In the genomic region with DNA sequence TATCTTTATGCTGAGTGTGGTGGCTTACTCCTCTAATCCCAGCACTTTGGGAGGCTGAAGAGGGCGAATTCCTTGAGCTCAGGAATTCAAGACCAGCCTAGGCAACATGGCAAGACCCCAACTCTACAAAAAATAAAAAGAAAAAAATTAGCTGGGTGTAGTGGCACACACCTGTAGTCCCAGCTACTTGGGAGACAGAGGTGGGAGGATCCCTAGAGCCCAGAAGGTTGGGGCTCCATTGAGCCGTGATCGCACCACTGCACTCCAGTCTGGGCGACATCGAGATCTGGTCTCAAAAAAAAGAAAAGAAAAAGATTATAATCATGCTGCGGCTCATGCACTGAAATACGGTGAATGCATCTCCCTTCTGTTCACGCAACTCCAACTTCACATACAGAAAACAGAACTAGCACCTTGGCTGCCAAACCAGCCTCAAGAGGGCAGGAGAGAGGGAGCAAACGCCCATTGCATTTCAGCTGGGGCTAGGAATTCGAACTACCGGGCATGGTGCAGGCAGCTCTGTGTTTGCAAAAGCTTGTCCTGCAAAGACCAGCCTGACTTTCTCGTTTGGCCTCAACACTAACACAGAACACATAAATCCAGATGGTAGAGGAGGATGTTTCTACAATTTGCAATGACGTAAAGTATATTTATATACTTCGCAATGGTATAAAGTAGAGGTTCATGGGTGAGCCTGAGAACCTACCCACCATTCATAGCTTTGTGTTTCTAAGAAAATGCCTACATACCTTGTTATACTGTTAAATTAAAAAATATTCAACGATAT, we compare ENCODE assay signal across 8 cellular contexts. TPM values are rescaled to one million over a fixed set of nuclear protein-coding genes. Genes with fewer than 3 reads are reported as not detected.
A peak's percentile ranks its signal among the peaks of the same experiment; 100 is the strongest.
DNase-seq lines count a peak whose midpoint lies in the region; ATAC-seq and TF ChIP-seq lines count a peak whose summit lies in the region.

No MANE protein-coding gene starts in this region.

- intact Hi-C loops in HCT116 (cut with micrococcal nuclease) (no loop called here), OCI-LY7 (cut with micrococcal nuclease; ENCODE audit: unreplicated experiment) (loop anchor here (5.0 to 10.0 kb wide), 3 partner anchors 101 to 184 kb away; no protein-coding TSS in a partner anchor), upper lobe of right lung (cut with DNase I) (no loop called here)

- H3K36me3 Mint-ChIP-seq in activated T-cell treated with anti-CD3 and anti-CD28 coated beads, Interleukin-2, amount 50 U/mL, for 72 hours (ENCODE audit: insufficient read depth in 2 of 2) = no peaks in the 10 kb centered on the region
- no peaks in the 10 kb centered on the region for H3K36me3 Mint-ChIP-seq in neural crest cell (ENCODE audit: low read depth)

- no peaks in the 10 kb centered on the region for H4K20me1 ChIP-seq in HCT116 (ENCODE audit: insufficient read depth)
- H4K20me1 ChIP-seq in OCI-LY7 (ENCODE audit: insufficient read depth, low read length) = no peaks in the 10 kb centered on the region

- H3K9me2 ChIP-seq in HCT116 (ENCODE audit: insufficient read depth) (no peaks in the 10 kb centered on the region), OCI-LY7 (ENCODE audit: insufficient read depth, low read length) (no peaks in the 10 kb centered on the region)

- peak overlapping the region; percentile 45 for H2AFZ ChIP-seq in HCT116 (ENCODE audit: low read depth, low read length, poor library complexity, severe bottlenecking)
- no peak overlapping the region for H2AFZ ChIP-seq in OCI-LY7 (ENCODE audit: low read length)

- H3K79me2 ChIP-seq in HCT116 (ENCODE audit: insufficient read depth, low read length) (no peaks in the 10 kb centered on the region), OCI-LY7 (ENCODE audit: insufficient read depth, low read depth, low read length) (no peaks in the 10 kb centered on the region)

- TF ChIP-seq CTCF in BJ (IDR thresholded peaks at IDR 0.05; ENCODE audit: insufficient read depth, low read depth, low read length) (peak; percentile 93), HCT116 (IDR thresholded peaks at IDR 0.05 in 2 of 3, conservative IDR thresholded peaks at IDR 0.05 in 1 of 3; ENCODE audit: borderline replicate concordance in 1 of 3, insufficient read depth in 1 of 3, low read depth in 2 of 3, low read length in 2 of 3) (peak; percentile 64 to 93 (median 81)), OCI-LY7 (conservative IDR thresholded peaks at IDR 0.05; ENCODE audit: low read length) (peak; percentile 92), fibroblast of mammary gland (conservative IDR thresholded peaks at IDR 0.05; ENCODE audit: control insufficient read depth, insufficient read depth, low read depth, low read length) (peak; percentile 75), neural crest cell (conservative IDR thresholded peaks at IDR 0.05) (peak; percentile 81), upper lobe of right lung (IDR thresholded peaks at IDR 0.05) (peak; percentile 76)

- POLR2A ChIA-PET in BJ (lab: Charles Lee) = interaction anchor here (0.6 to 1.2 kb wide), 3 partner anchors 24 to 176 kb away, joined by 4 to 5 read pairs (median 4); a partner anchor contains a TSS
- POLR2A ChIA-PET in HCT116 (lab: Charles Lee) = interaction anchor here (0.9 to 2.6 kb wide), 4 partner anchors 9 to 24 kb away, joined by 3 to 35 read pairs (median 6); a partner anchor contains a TSS
- POLR2A ChIA-PET in OCI-LY7 (lab: Charles Lee) = interaction anchor here (0.6 to 2.5 kb wide), 3 partner anchors 12 to 122 kb away, joined by 3 to 12 read pairs (median 4); no protein-coding TSS in a partner anchor

- RAD21 ChIA-PET in HCT116 (lab: Charles Lee; ENCODE audit: low non-redundant PET in 1 of 2, low total read pairs in 2 of 2, uncharacterized antibody in 2 of 2, unreplicated experiment in 2 of 2) = interaction anchor here in 1 of 2 experiments (1.0 kb wide), 1 partner anchor 12 kb away, joined by 3 read pairs; no protein-coding TSS in a partner anchor

- TF ChIP-seq RAD21 in HCT116 (IDR thresholded peaks at IDR 0.05; ENCODE audit: low read depth) = peak; percentile 62

- peak; percentile 97 for ATAC-seq in HCT116
- peak; percentile 65 to 66 for ATAC-seq in activated T-cell treated with anti-CD3 and anti-CD28 coated beads, Interleukin-2, amount 50 U/mL, for 72 hours (replicated peaks in 1 of 2)
- ATAC-seq in upper lobe of right lung = peak; percentile 95
- no peak for ATAC-seq in GM21528 (IDR thresholded peaks at IDR 0.05; ENCODE audit: low FRiP score, unreplicated experiment)

- H3K4me2 ChIP-seq in HCT116 (ENCODE audit: low read length) = peak overlapping the region; percentile 67
- H3K4me2 ChIP-seq in OCI-LY7 (ENCODE audit: low read length) = no peak overlapping the region

- no peak overlapping the region for H3K27ac Mint-ChIP-seq in activated T-cell treated with anti-CD3 and anti-CD28 coated beads, Interleukin-2, amount 50 U/mL, for 72 hours
- no peak overlapping the region for H3K27ac Mint-ChIP-seq in neural crest cell (ENCODE audit: unreplicated experiment)

- H3K27ac ChIP-seq in HCT116 (ENCODE audit: low read depth, low read length) (no peak overlapping the region), OCI-LY7 (ENCODE audit: low read depth, low read length, poor library complexity, severe bottlenecking) (no peak overlapping the region), upper lobe of right lung (no peak overlapping the region)

- CTCF ChIA-PET in BJ (lab: Yijun Ruan, JAX) (interaction anchor here (0.6 to 3.7 kb wide), 36 partner anchors 8 to 187 kb away, joined by 3 to 36 read pairs (median 4); a partner anchor contains a TSS), HCT116 (lab: Charles Lee) (interaction anchor here (0.6 to 3.3 kb wide), 14 partner anchors 9 to 294 kb away, joined by 3 to 49 read pairs (median 4); a partner anchor contains a TSS), OCI-LY7 (lab: Charles Lee; ENCODE audit: unreplicated experiment) (interaction anchor here (1.0 kb wide), 1 partner anchor 185 kb away, joined by 3 read pairs; no protein-coding TSS in a partner anchor)

- no peak overlapping the region for H3K4me3 Mint-ChIP-seq in activated T-cell treated with anti-CD3 and anti-CD28 coated beads, Interleukin-2, amount 50 U/mL, for 72 hours
- peak overlapping the region; percentile 38 for H3K4me3 Mint-ChIP-seq in neural crest cell

- no peak overlapping the region for H3K9ac ChIP-seq in HCT116 (ENCODE audit: low read length)

- no peak for TF ChIP-seq POLR2A in HCT116 (IDR thresholded peaks at IDR 0.05; ENCODE audit: borderline replicate concordance, extremely low read depth, insufficient read depth, insufficient read length)

- no peak overlapping the region for H3K4me3 ChIP-seq in BJ (ENCODE audit: low read depth, low read length)
- H3K4me3 ChIP-seq in HCT116 (replicated peaks in 1 of 2; ENCODE audit: low read depth in 1 of 2, low read length in 2 of 2) = peak overlapping the region in 1 of 2 experiments; percentile 37; a peak in 1 of 4 replicates
- no peak overlapping the region for H3K4me3 ChIP-seq in OCI-LY7 (ENCODE audit: low read depth, low read length, poor library complexity, severe bottlenecking)
- no peak overlapping the region for H3K4me3 ChIP-seq in fibroblast of mammary gland (ENCODE audit: control insufficient read depth, low read depth, low read length)
- H3K4me3 ChIP-seq in upper lobe of right lung = no peak overlapping the region

- DNase-seq in BJ (ENCODE audit: low read depth) = no peak
- peak; percentile 36 for DNase-seq in HCT116 (ENCODE audit: low read depth, low spot score)
- peak; percentile 69 for DNase-seq in OCI-LY7 (ENCODE audit: low spot score)
- DNase-seq in activated T-cell treated with anti-CD3 and anti-CD28 coated beads, Interleukin-2, amount 50 U/mL, for 72 hours = peak; percentile 48 to 52
- peak; percentile 45 for DNase-seq in fibroblast of mammary gland (ENCODE audit: low read depth)
- peak; percentile 62 for DNase-seq in neural crest cell (ENCODE audit: low read depth, low spot score)
- peak; percentile 74 for DNase-seq in upper lobe of right lung

- H3K9me3 Mint-ChIP-seq in activated T-cell treated with anti-CD3 and anti-CD28 coated beads, Interleukin-2, amount 50 U/mL, for 72 hours = no peaks in the 10 kb centered on the region
- no peaks in the 10 kb centered on the region for H3K9me3 Mint-ChIP-seq in neural crest cell

- BruUV-seq in HCT116 (replicated peaks; lab: Mats Ljungman, UMichigan) = no TSS peak
- no TSS peak for BruUV-seq in OCI-LY7 (replicated peaks; lab: Mats Ljungman, UMichigan)

- H3K4me1 ChIP-seq in HCT116 (ENCODE audit: control insufficient read depth in 1 of 2, insufficient read depth in 2 of 2, low read length in 2 of 2) = peaks cover 12% of the 10 kb centered on the region in 2 experiments; a peak in 3 of 4 replicates
- peaks cover 5% of the 10 kb centered on the region for H3K4me1 ChIP-seq in OCI-LY7 (ENCODE audit: insufficient read depth, low read length, poor library complexity, severe bottlenecking)
- H3K4me1 ChIP-seq in upper lobe of right lung = no peaks in the 10 kb centered on the region

- H3K4me1 Mint-ChIP-seq in activated T-cell treated with anti-CD3 and anti-CD28 coated beads, Interleukin-2, amount 50 U/mL, for 72 hours (ENCODE audit: low read depth) = peaks cover 8% of the 10 kb centered on the region
- peaks cover 5% of the 10 kb centered on the region for H3K4me1 Mint-ChIP-seq in neural crest cell

- H3K36me3 ChIP-seq in BJ (ENCODE audit: control insufficient read depth, insufficient read depth, low read length) (no peaks in the 10 kb centered on the region), HCT116 (ENCODE audit: control insufficient read depth in 1 of 2, insufficient read depth in 2 of 2, low read length in 2 of 2) (no peaks in the 10 kb centered on the region), OCI-LY7 (ENCODE audit: insufficient read depth, low read length) (no peaks in the 10 kb centered on the region), upper lobe of right lung (no peaks in the 10 kb centered on the region)

- H3K27me3 ChIP-seq in BJ (ENCODE audit: control insufficient read depth, insufficient read depth, low read length) (no peaks in the 10 kb centered on the region), HCT116 (ENCODE audit: insufficient read depth, low read length) (no peaks in the 10 kb centered on the region), upper lobe of right lung (no peaks in the 10 kb centered on the region)

- H3K9me3 ChIP-seq in HCT116 (ENCODE audit: control insufficient read depth in 1 of 2, insufficient read depth in 1 of 2, low read depth in 1 of 2, low read length in 2 of 2) (no peaks in the 10 kb centered on the region), OCI-LY7 (ENCODE audit: low read length) (no peaks in the 10 kb centered on the region), upper lobe of right lung (no peaks in the 10 kb centered on the region)

- peaks cover 15% of the 10 kb centered on the region for H3K27me3 Mint-ChIP-seq in activated T-cell treated with anti-CD3 and anti-CD28 coated beads, Interleukin-2, amount 50 U/mL, for 72 hours (ENCODE audit: low read depth)
- H3K27me3 Mint-ChIP-seq in neural crest cell (ENCODE audit: low read depth) = peaks cover 11% of the 10 kb centered on the region

RNA-seq across cellular contexts. Expression of a gene that starts 6.3 kb away (rescaled TPM):
- polyA plus RNA-seq in BJ (2011; rRNA removed) = 44.4 and 65.6 TPM in 2 replicates
- polyA minus RNA-seq in BJ (2011; rRNA and poly(A)+ RNA removed) = 13.8 and 16.7 TPM in 2 replicates
- 20.7 TPM for total RNA-seq in HCT116 (2021; ENCODE audit: unreplicated experiment)
- 31.1 and 42.6 TPM in 2 replicates for polyA plus RNA-seq in HCT116 (2012)
- total RNA-seq in OCI-LY7 (2014; rRNA removed; shearing (Covaris generic)) = 9.0 and 10.2 TPM in 2 replicates
- 22.5 and 23.3 TPM in 2 replicates for total RNA-seq in OCI-LY7 (2022)
- total RNA-seq in activated T-cell treated with anti-CD3 and anti-CD28 coated beads, Interleukin-2, amount 50 U/mL, for 72 hours = 1 to 10 TPM; 4.4 to 5.3 TPM
- total RNA-seq in neural crest cell = 30.0 and 30.4 TPM in 2 replicates
- 14.0 TPM for total RNA-seq in upper lobe of right lung

RNA-seq across cellular contexts. Expression of a gene that starts 24.0 kb away (rescaled TPM):
- polyA plus RNA-seq in BJ (2011; rRNA removed) = 3,985 and 4,772 TPM in 2 replicates
- 1,678 and 3,093 TPM in 2 replicates for polyA minus RNA-seq in BJ (2011; rRNA and poly(A)+ RNA removed)
- 2,966 TPM for total RNA-seq in HCT116 (2021; ENCODE audit: unreplicated experiment)
- polyA plus RNA-seq in HCT116 (2012) = 4,751 and 5,637 TPM in 2 replicates
- total RNA-seq in OCI-LY7 (2014; rRNA removed; shearing (Covaris generic)) = 2,313 and 2,662 TPM in 2 replicates
- 2,385 and 2,457 TPM in 2 replicates for total RNA-seq in OCI-LY7 (2022)
- total RNA-seq in activated T-cell treated with anti-CD3 and anti-CD28 coated beads, Interleukin-2, amount 50 U/mL, for 72 hours = 1,000 to 10,000 TPM; 3,380 to 3,455 TPM
- 2,294 and 2,333 TPM in 2 replicates for total RNA-seq in neural crest cell
- total RNA-seq in upper lobe of right lung = 1,573 TPM

RNA-seq across cellular contexts. Expression of a gene that starts 56.1 kb away (rescaled TPM):
- 15.6 and 27.2 TPM in 2 replicates for polyA plus RNA-seq in BJ (2011; rRNA removed)
- polyA minus RNA-seq in BJ (2011; rRNA and poly(A)+ RNA removed) = 12.8 and 13.6 TPM in 2 replicates
- total RNA-seq in HCT116 (2021; ENCODE audit: unreplicated experiment) (25.4 TPM), OCI-LY7 (2022) (36.5 and 38.2 TPM in 2 replicates), neural crest cell (33.8 and 38.3 TPM in 2 replicates), upper lobe of right lung (31.0 TPM)
- 16.6 and 17.3 TPM in 2 replicates for polyA plus RNA-seq in HCT116 (2012)
- total RNA-seq in OCI-LY7 (2014; rRNA removed; shearing (Covaris generic)) = 17.7 and 18.1 TPM in 2 replicates
- 10 to 100 TPM; 29.4 to 30.9 TPM for total RNA-seq in activated T-cell treated with anti-CD3 and anti-CD28 coated beads, Interleukin-2, amount 50 U/mL, for 72 hours
